Comparison of ENCODE assay signal across 8 cellular contexts in genomic region chr9:110050925-110051355, GRCh38.
DNase-seq lines count a peak whose midpoint lies in the region; ATAC-seq and TF ChIP-seq lines count a peak whose summit lies in the region.

No MANE protein-coding gene starts in this region.

- H3K9ac ChIP-seq in SK-N-MC (ENCODE audit: insufficient read length), result no peak overlapping the region

- WGBS in esophagus muscularis mucosa, result 21% methylated on average over 1 of the region's 1 CpG

- ATAC-seq in GM18861 (IDR thresholded peaks at IDR 0.05; ENCODE audit: unreplicated experiment) (peak; percentile 54), HG03108 (IDR thresholded peaks at IDR 0.05; ENCODE audit: unreplicated experiment) (peak; percentile 37)
- peak; percentile 76 for ATAC-seq in stimulated activated effector memory CD8-positive, alpha-beta T cell treated with anti-CD3 and anti-CD28 coated beads, Interleukin-12 subunit alpha, Interleukin-12 subunit beta, amount 100 ng/mL, for 72 hours

- no peak for TF ChIP-seq EP300 in esophagus muscularis mucosa (IDR thresholded peaks at IDR 0.05)

- H3K36me3 ChIP-seq in SK-N-MC (ENCODE audit: insufficient read depth, low read length), result no peaks in the 10 kb centered on the region
- H3K36me3 ChIP-seq in esophagus muscularis mucosa, result peaks cover 0 to 5% (median 0%) of the 10 kb centered on the region in 4 donors

- H3K4me3 ChIP-seq in AG09309 (ENCODE audit: control insufficient read depth, low read depth, low read length), result peak overlapping the region; percentile 100
- peak overlapping the region; percentile 33 for H3K4me3 ChIP-seq in SK-N-MC
- peak overlapping the region; percentile 71 to 82 (median 78) for H3K4me3 ChIP-seq in esophagus muscularis mucosa

- no peaks in the 10 kb centered on the region for H3K9me3 ChIP-seq in SK-N-MC (ENCODE audit: low read depth, low read length)
- no peaks in the 10 kb centered on the region for H3K9me3 ChIP-seq in esophagus muscularis mucosa

- no peak for TF ChIP-seq POLR2A in esophagus muscularis mucosa (IDR thresholded peaks at IDR 0.05; ENCODE audit: low read depth)

- DNase-seq in AG09309 (ENCODE audit: low read depth) (peak; percentile 93), SK-N-MC (ENCODE audit: low read depth, low spot score) (peak; percentile 80), esophagus muscularis mucosa (ENCODE audit: extremely low spot score) (no peak), COR-L47 (lab: John Stamatoyannopoulos, UW) (no peak), hippocampal formation (lab: John Stamatoyannopoulos, UW) (no peak)
- no peak for DNase-seq in stimulated activated effector memory CD8-positive, alpha-beta T cell treated with anti-CD3 and anti-CD28 coated beads, Interleukin-12 subunit alpha, Interleukin-12 subunit beta, amount 100 ng/mL, for 72 hours (ENCODE audit: low spot score in 2 of 2)

- H3K4me3 Mint-ChIP-seq in stimulated activated effector memory CD8-positive, alpha-beta T cell treated with anti-CD3 and anti-CD28 coated beads, Interleukin-12 subunit alpha, Interleukin-12 subunit beta, amount 100 ng/mL, for 72 hours, result peak overlapping the region; percentile 87

- peaks cover 16 to 40% (median 37%) of the 10 kb centered on the region in 4 donors for H3K4me1 ChIP-seq in esophagus muscularis mucosa

- H3K9me3 Mint-ChIP-seq in stimulated activated effector memory CD8-positive, alpha-beta T cell treated with anti-CD3 and anti-CD28 coated beads, Interleukin-12 subunit alpha, Interleukin-12 subunit beta, amount 100 ng/mL, for 72 hours, result no peaks in the 10 kb centered on the region

- H3K36me3 Mint-ChIP-seq in stimulated activated effector memory CD8-positive, alpha-beta T cell treated with anti-CD3 and anti-CD28 coated beads, Interleukin-12 subunit alpha, Interleukin-12 subunit beta, amount 100 ng/mL, for 72 hours, result no peaks in the 10 kb centered on the region

- H3K4me1 Mint-ChIP-seq in stimulated activated effector memory CD8-positive, alpha-beta T cell treated with anti-CD3 and anti-CD28 coated beads, Interleukin-12 subunit alpha, Interleukin-12 subunit beta, amount 100 ng/mL, for 72 hours, result peaks cover 29% of the 10 kb centered on the region

- intact Hi-C loops in esophagus muscularis mucosa (cut with DNase I), result loop anchor here (5.0 kb wide), 1 partner anchor 101 kb away; no protein-coding TSS in a partner anchor

- H3K27ac Mint-ChIP-seq in stimulated activated effector memory CD8-positive, alpha-beta T cell treated with anti-CD3 and anti-CD28 coated beads, Interleukin-12 subunit alpha, Interleukin-12 subunit beta, amount 100 ng/mL, for 72 hours, result no peak overlapping the region

- no peak for TF ChIP-seq CTCF in AG09309 (IDR thresholded peaks at IDR 0.05; ENCODE audit: control insufficient read depth, insufficient read depth, low read depth, low read length, missing control alignments)
- TF ChIP-seq CTCF in esophagus muscularis mucosa (IDR thresholded peaks at IDR 0.05), result no peak

- no peaks in the 10 kb centered on the region for H3K27me3 ChIP-seq in esophagus muscularis mucosa

- peak overlapping the region; percentile 48 for H3K27ac ChIP-seq in SK-N-MC
- peak overlapping the region; percentile 78 to 83 (median 80) for H3K27ac ChIP-seq in esophagus muscularis mucosa (replicated peaks in 1 of 4)

Comparison
In these comparisons a context has a peak if more than half of its experiments do, and no peak if none do; other contexts are left out.
1. DNase-seq: peak in AG09309 (single experiment) and SK-N-MC (single experiment); none in esophagus muscularis mucosa (single experiment), stimulated activated effector memory CD8-positive, alpha-beta T cell treated with anti-CD3 and anti-CD28 coated beads, Interleukin-12 subunit alpha, Interleukin-12 subunit beta, amount 100 ng/mL, for 72 hours (0 of 2), COR-L47 (single experiment) and hippocampal formation (0 of 2).
2. H3K4me3 ChIP-seq: peak in every context shown above with its lines; median percentile 100 in AG09309; 78 in esophagus muscularis mucosa; 33 in SK-N-MC.
3. Peak in every context shown above with its lines, with median percentiles within 50 percentile points of each other: ATAC-seq.